Comparison of ENCODE assay signal across 8 cellular contexts in the genomic region with DNA sequence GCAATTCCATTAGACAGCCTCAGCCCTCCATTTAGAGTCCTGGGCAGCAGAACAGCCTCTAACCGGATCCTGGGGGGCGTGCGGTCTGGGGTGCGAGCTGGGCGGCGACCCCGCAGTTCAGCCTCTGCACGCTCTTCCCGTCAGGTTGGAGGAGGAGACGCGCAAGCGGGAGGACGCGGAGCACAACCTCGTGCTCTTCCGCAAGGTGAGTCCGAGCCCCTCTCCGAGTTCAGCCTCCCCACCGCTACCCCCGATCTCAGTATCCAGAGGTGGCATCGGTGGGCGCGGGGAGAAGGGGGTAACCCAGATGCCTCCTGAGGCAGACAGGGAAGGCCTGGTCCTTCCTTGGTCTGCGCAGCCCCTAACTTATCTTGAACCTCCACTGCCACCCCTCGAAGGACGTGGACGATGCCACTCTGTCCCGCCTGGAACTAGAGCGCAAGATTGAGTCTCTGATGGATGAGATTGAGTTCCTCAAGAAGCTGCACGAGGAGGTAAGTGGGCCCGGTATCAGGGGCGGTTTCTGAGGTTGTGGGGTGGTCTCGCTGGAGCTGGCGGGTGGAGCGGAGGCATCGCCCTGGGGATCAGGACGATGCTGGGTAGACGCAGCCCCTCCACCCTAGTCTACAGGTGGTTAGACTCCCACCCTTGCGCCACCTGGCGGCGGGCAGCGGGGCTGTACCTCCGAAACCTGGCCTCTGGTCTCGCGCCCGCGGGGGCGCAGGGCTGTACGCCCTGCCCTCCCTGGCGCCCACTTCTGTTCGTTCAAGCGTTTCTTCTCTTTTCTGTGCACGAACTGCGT. TPM values are rescaled to one million over a fixed set of nuclear protein-coding genes. Genes with fewer than 3 reads are reported as not detected.
DNase-seq lines count a peak whose midpoint lies in the region; ATAC-seq and TF ChIP-seq lines count a peak whose summit lies in the region.

No MANE protein-coding gene starts in this region.

- intact Hi-C loops in activated B cell treated with CpG ODN at 0.5 μM for 24 hours (cut with micrococcal nuclease) = loop anchor here (1.0 kb wide), 1 partner anchor 8 kb away; no protein-coding TSS in a partner anchor
- intact Hi-C loops in mammary epithelial cell (cut with micrococcal nuclease) = loop anchor here (1.0 to 2.0 kb wide), 2 partner anchors 8 to 27 kb away; no protein-coding TSS in a partner anchor
- intact Hi-C loops in right lobe of liver (cut with DNase I) = no loop called here

- peaks cover 0 to 18% (median 9%) of the 10 kb centered on the region in 4 donors for H3K4me1 Mint-ChIP-seq in CD4-positive, CD25-positive, alpha-beta regulatory T cell
- H3K4me1 Mint-ChIP-seq in activated B cell treated with CpG ODN at 0.5 μM for 24 hours = peaks cover 26% of the 10 kb centered on the region

- dilution Hi-C loops in mammary epithelial cell (cut with HindIII; ENCODE audit: low sequenced_read_pairs) = no loop called here

- H3K36me3 Mint-ChIP-seq in CD4-positive, CD25-positive, alpha-beta regulatory T cell = no peaks in the 10 kb centered on the region
- H3K36me3 Mint-ChIP-seq in activated B cell treated with CpG ODN at 0.5 μM for 24 hours (ENCODE audit: low read depth) = no peaks in the 10 kb centered on the region

- H3K79me2 ChIP-seq in mammary epithelial cell (ENCODE audit: insufficient read depth, low read length) = no peaks in the 10 kb centered on the region

- DNase-seq in CD4-positive, CD25-positive, alpha-beta regulatory T cell = peak; percentile 45 to 65 (median 61)
- DNase-seq in HuH-7 (ENCODE audit: low spot score) (peak; percentile 96), activated B cell treated with CpG ODN at 0.5 μM for 24 hours (peak; percentile 58), mammary epithelial cell (no peak), right lobe of liver (peak in 1 of 3 donors; percentile 55), RKO (ENCODE audit: low spot score) (no peak)
- DNase-seq in stimulated activated CD8-positive, alpha-beta memory T cell treated with anti-CD3 and anti-CD28 coated beads, Interleukin-7, amount 100 ng/mL, for 4 hours (ENCODE audit: low read depth in 2 of 2) = peak; percentile 12 to 33

- peaks cover 0 to 1% (median 0%) of the 10 kb centered on the region in 7 donors for H3K9me3 Mint-ChIP-seq in CD4-positive, CD25-positive, alpha-beta regulatory T cell
- H3K9me3 Mint-ChIP-seq in activated B cell treated with CpG ODN at 0.5 μM for 24 hours = no peaks in the 10 kb centered on the region

- BruUV-seq in mammary epithelial cell (replicated peaks; lab: Mats Ljungman, UMichigan) = no TSS peak

- peaks cover 25% of the 10 kb centered on the region for H3K4me1 ChIP-seq in CD4-positive, CD25-positive, alpha-beta regulatory T cell (ENCODE audit: control insufficient read depth, insufficient read depth, low read length, poor library complexity, severe bottlenecking)
- H3K4me1 ChIP-seq in mammary epithelial cell (ENCODE audit: insufficient read depth, low read length) (peaks cover 11% of the 10 kb centered on the region), right lobe of liver (no peaks in the 10 kb centered on the region)

- CTCF ChIA-PET in activated B cell treated with CpG ODN at 0.5 μM for 24 hours (lab: Charles Lee) (interaction anchor here (1.3 to 2.3 kb wide), 6 partner anchors 42 to 218 kb away, joined by 3 to 14 read pairs (median 6); partner anchors contain the start of genes DNAJC22 and SPATS2), mammary epithelial cell (lab: Charles Lee; ENCODE audit: low non-redundant PET) (interaction anchor here (0.6 to 1.7 kb wide), 6 partner anchors 7 to 71 kb away, joined by 3 to 21 read pairs (median 4); partner anchors contain the start of gene TROAP)

- peaks cover 62% of the 10 kb centered on the region for H3K27me3 Mint-ChIP-seq in CD4-positive, CD25-positive, alpha-beta regulatory T cell
- peaks cover 37% of the 10 kb centered on the region for H3K27me3 Mint-ChIP-seq in activated B cell treated with CpG ODN at 0.5 μM for 24 hours

- WGBS in mammary epithelial cell (ENCODE audit: low coverage, missing lambda C conversion rate) = 29% methylated on average over 40 of the region's 54 CpGs
- WGBS in right lobe of liver (ENCODE audit: insufficient coverage, low coverage, low lambda C conversion rate, missing lambda C conversion rate) = 31% methylated on average over 12 of the region's 54 CpGs

- TF ChIP-seq POLR2A in right lobe of liver (IDR thresholded peaks at IDR 0.05) = no peak

- ATAC-seq in CD4-positive, CD25-positive, alpha-beta regulatory T cell (ENCODE audit: low read depth in 2 of 2) = peak; percentile 67 to 69
- ATAC-seq in activated B cell treated with CpG ODN at 0.5 μM for 24 hours (ENCODE audit: low read depth) (peak; percentile 79), right lobe of liver (peak; percentile 49 to 72 (median 66)), GM21390 (IDR thresholded peaks at IDR 0.05; ENCODE audit: unreplicated experiment) (no peak)

- in situ Hi-C loops in mammary epithelial cell (cut with MboI; ENCODE audit: low sequenced_read_pairs in 2 of 2) = no loop called here

- H4K20me1 ChIP-seq in mammary epithelial cell (ENCODE audit: insufficient read depth, low read length) = no peaks in the 10 kb centered on the region

- no peak overlapping the region for H3K27ac Mint-ChIP-seq in CD4-positive, CD25-positive, alpha-beta regulatory T cell
- no peak overlapping the region for H3K27ac Mint-ChIP-seq in activated B cell treated with CpG ODN at 0.5 μM for 24 hours

- H3K9me3 ChIP-seq in CD4-positive, CD25-positive, alpha-beta regulatory T cell (ENCODE audit: control insufficient read depth in 2 of 2, low read length in 2 of 2) = no peaks in the 10 kb centered on the region
- no peaks in the 10 kb centered on the region for H3K9me3 ChIP-seq in mammary epithelial cell (replicated peaks; ENCODE audit: insufficient read depth, low read length)
- H3K9me3 ChIP-seq in right lobe of liver = no peaks in the 10 kb centered on the region

- TF ChIP-seq CTCF in activated B cell treated with CpG ODN at 0.5 μM for 24 hours (IDR thresholded peaks at IDR 0.05) (no peak), mammary epithelial cell (conservative IDR thresholded peaks at IDR 0.05 in 1 of 2, IDR thresholded peaks at IDR 0.05 in 1 of 2; ENCODE audit: extremely low read depth in 1 of 2, insufficient read depth in 1 of 2, low read depth in 1 of 2, low read length in 2 of 2) (peak; percentile 57 to 75), right lobe of liver (IDR thresholded peaks at IDR 0.05) (peak; percentile 50 to 75 (median 62))

- H3K4me3 ChIP-seq in CD4-positive, CD25-positive, alpha-beta regulatory T cell (ENCODE audit: low read depth, low read length) = no peak overlapping the region
- H3K4me3 ChIP-seq in mammary epithelial cell (replicated peaks in 1 of 3; ENCODE audit: insufficient read depth in 1 of 3, low read depth in 2 of 3, low read length in 3 of 3) (peak overlapping the region in 2 of 3 experiments; percentile 30 to 41), right lobe of liver (no peak overlapping the region)

- peaks cover 18% of the 10 kb centered on the region for H3K27me3 ChIP-seq in CD4-positive, CD25-positive, alpha-beta regulatory T cell (ENCODE audit: control insufficient read depth, insufficient read depth, low read length)
- peaks cover 12% of the 10 kb centered on the region for H3K27me3 ChIP-seq in mammary epithelial cell (ENCODE audit: insufficient read depth, low read length)
- H3K27me3 ChIP-seq in right lobe of liver = peaks cover 14 to 25% of the 10 kb centered on the region in 2 donors

- no peaks in the 10 kb centered on the region for H3K36me3 ChIP-seq in CD4-positive, CD25-positive, alpha-beta regulatory T cell (ENCODE audit: control insufficient read depth, insufficient read depth, low read length)
- H3K36me3 ChIP-seq in mammary epithelial cell (ENCODE audit: insufficient read depth, low read length) (no peaks in the 10 kb centered on the region), right lobe of liver (no peaks in the 10 kb centered on the region)

- peak overlapping the region; percentile 86 for H3K4me2 ChIP-seq in mammary epithelial cell (ENCODE audit: insufficient read depth, low read depth, low read length)

- POLR2A ChIA-PET in activated B cell treated with CpG ODN at 0.5 μM for 24 hours (lab: Charles Lee) = interaction anchor here (0.6 to 1.2 kb wide), 3 partner anchors 39 to 1467 kb away, joined by 3 to 6 read pairs (median 3); no protein-coding TSS in a partner anchor

- H3K27ac ChIP-seq in CD4-positive, CD25-positive, alpha-beta regulatory T cell (ENCODE audit: insufficient read depth, low read length, poor library complexity, severe bottlenecking) = no peak overlapping the region
- no peak overlapping the region for H3K27ac ChIP-seq in mammary epithelial cell (ENCODE audit: insufficient read depth, low read depth, low read length)
- H3K27ac ChIP-seq in right lobe of liver = no peak overlapping the region

- H3K4me3 Mint-ChIP-seq in CD4-positive, CD25-positive, alpha-beta regulatory T cell = peak overlapping the region in 3 of 4 donors; percentile 56 to 83 (median 73)
- peak overlapping the region; percentile 70 for H3K4me3 Mint-ChIP-seq in activated B cell treated with CpG ODN at 0.5 μM for 24 hours

- H3K9ac ChIP-seq in mammary epithelial cell (ENCODE audit: insufficient read depth, low read length) = no peak overlapping the region

- peak overlapping the region; percentile 76 for H2AFZ ChIP-seq in mammary epithelial cell (ENCODE audit: low read depth, low read length)

RNA-seq across cellular contexts. Expression of gene PRPH, which starts 1.3 kb away (rescaled TPM):
- not detected for total RNA-seq in CD4-positive, CD25-positive, alpha-beta regulatory T cell
- polyA plus RNA-seq in CD4-positive, CD25-positive, alpha-beta regulatory T cell = under 1 TPM in 1 of 4 donors, not detected in 3; 0.24 TPM
- total RNA-seq in activated B cell treated with CpG ODN at 0.5 μM for 24 hours (not detected in 2 replicates), mammary epithelial cell (under 1 TPM in 1 of 2 donors, not detected in 1; 0.35 TPM), right lobe of liver (not detected)
- polyA plus RNA-seq in mammary epithelial cell = not detected
- not detected for polyA minus RNA-seq in mammary epithelial cell

RNA-seq across cellular contexts. Expression of gene TROAP, which starts 26.8 kb away (rescaled TPM):
- 2.0 TPM for total RNA-seq in CD4-positive, CD25-positive, alpha-beta regulatory T cell
- 1 to 10 TPM; 2.8 to 8.8 (median 4.9) TPM for polyA plus RNA-seq in CD4-positive, CD25-positive, alpha-beta regulatory T cell
- total RNA-seq in activated B cell treated with CpG ODN at 0.5 μM for 24 hours (2.0 and 3.1 TPM in 2 replicates), mammary epithelial cell (10 to 100 TPM in 1 of 2 donors, under 1 TPM in 1; 0.33 to 34.2 TPM), right lobe of liver (1 to 10 TPM in 2 of 6 experiments, under 1 TPM in 4; 0.24 to 2.6 (median 0.93) TPM)
- polyA plus RNA-seq in mammary epithelial cell = 23.0 TPM
- polyA minus RNA-seq in mammary epithelial cell = 30.6 TPM

RNA-seq across cellular contexts. Expression of gene TUBA1C, which starts 31.4 kb away (rescaled TPM):
- total RNA-seq in CD4-positive, CD25-positive, alpha-beta regulatory T cell = 41.4 TPM
- 10 to 100 TPM; 50.0 to 64.0 (median 56.3) TPM for polyA plus RNA-seq in CD4-positive, CD25-positive, alpha-beta regulatory T cell
- 141 and 142 TPM in 2 replicates for total RNA-seq in activated B cell treated with CpG ODN at 0.5 μM for 24 hours
- 100 to 1,000 TPM; 455 to 532 TPM for total RNA-seq in mammary epithelial cell
- polyA plus RNA-seq in mammary epithelial cell = 3,239 TPM
- 2,445 TPM for polyA minus RNA-seq in mammary epithelial cell
- total RNA-seq in right lobe of liver = 100 to 1,000 TPM in 2 of 6 experiments, 10 to 100 TPM in 4; 40.6 to 224 (median 68.7) TPM

RNA-seq across cellular contexts. Expression of gene C1QL4, which starts 40.8 kb away (rescaled TPM):
- not detected for total RNA-seq in CD4-positive, CD25-positive, alpha-beta regulatory T cell
- not detected for polyA plus RNA-seq in CD4-positive, CD25-positive, alpha-beta regulatory T cell
- total RNA-seq in activated B cell treated with CpG ODN at 0.5 μM for 24 hours (not detected in 2 replicates), mammary epithelial cell (under 1 TPM in 1 of 2 donors, not detected in 1; 0.24 TPM), right lobe of liver (not detected)
- 0.03 TPM for polyA plus RNA-seq in mammary epithelial cell
- polyA minus RNA-seq in mammary epithelial cell = not detected

RNA-seq across cellular contexts. Expression of gene DNAJC22, which starts 50.5 kb away (rescaled TPM):
- total RNA-seq in CD4-positive, CD25-positive, alpha-beta regulatory T cell = not detected
- not detected for polyA plus RNA-seq in CD4-positive, CD25-positive, alpha-beta regulatory T cell
- not detected in 2 replicates for total RNA-seq in activated B cell treated with CpG ODN at 0.5 μM for 24 hours
- total RNA-seq in mammary epithelial cell = under 1 TPM; 0.14 to 0.17 TPM
- 0.03 TPM for polyA plus RNA-seq in mammary epithelial cell
- not detected for polyA minus RNA-seq in mammary epithelial cell
- total RNA-seq in right lobe of liver = 10 to 100 TPM; 36.5 to 49.1 (median 43.7) TPM

Comparison
In these comparisons a context has a peak if more than half of its experiments do, and no peak if none do; other contexts are left out.
1. DNase-seq: peak in CD4-positive, CD25-positive, alpha-beta regulatory T cell (3 of 3), HuH-7 (single experiment), activated B cell treated with CpG ODN at 0.5 μM for 24 hours (single experiment) and stimulated activated CD8-positive, alpha-beta memory T cell treated with anti-CD3 and anti-CD28 coated beads, Interleukin-7, amount 100 ng/mL, for 4 hours (2 of 2); none in mammary epithelial cell (single experiment) and RKO (single experiment).
2. H3K4me3 ChIP-seq: peak in mammary epithelial cell (2 of 3); none in CD4-positive, CD25-positive, alpha-beta regulatory T cell (single experiment) and right lobe of liver (0 of 3).
3. intact Hi-C loops: an anchor here in activated B cell treated with CpG ODN at 0.5 μM for 24 hours (1.0 kb wide) and mammary epithelial cell (1.0 to 2.0 kb wide); none called in right lobe of liver.